9 cellular contexts compared by ENCODE assay signal in genomic region chr5:156934450-156935211, GRCh38. TPM values are rescaled to one million over a fixed set of nuclear protein-coding genes. Genes with fewer than 3 reads are reported as not detected.
DNase-seq lines count a peak whose midpoint lies in the region; ATAC-seq and TF ChIP-seq lines count a peak whose summit lies in the region.
"Had no signal": no experiment of that assay in that cellular context is flagged by ENCODE, and none has a peak within 500 bp of the region (broad histone marks: within the 10 kb centered on the region; RNA-seq: fewer than 3 reads in every experiment).

No MANE protein-coding gene starts in this region.

- ATAC-seq in HG03457 (IDR thresholded peaks at IDR 0.05; ENCODE audit: unreplicated experiment) = no peak

- peak; percentile 10 for DNase-seq in AG08395 (ENCODE audit: low spot score)
- DNase-seq in activated T-cell treated with anti-CD3 and anti-CD28 coated beads for 4 hours = peak; percentile 31
- DNase-seq in head of caudate nucleus = peak in 38 of 42 donors; percentile 12 to 66 (median 34)
- peak; percentile 44 to 53 for DNase-seq in stimulated activated CD4-positive, alpha-beta T cell treated with anti-CD3 and anti-CD28 coated beads, Interleukin-2, amount 100 ng/mL, for 48 hours
- no peak for DNase-seq in mesenteric fat pad (ENCODE audit: low spot score)

- no peak overlapping the region for H3K4me3 ChIP-seq in GM12875 (ENCODE audit: low read depth, low read length)

- peak; percentile 76 for TF ChIP-seq CTCF in GM12875 (IDR thresholded peaks at IDR 0.05; ENCODE audit: borderline replicate concordance, insufficient read depth, low read depth, low read length)
- peak; percentile 30; the same call in 1 of the 2 replicates for TF ChIP-seq CTCF in LNCAP (IDR thresholded peaks at IDR 0.05)

- intact Hi-C loops in head of caudate nucleus (cut with DNase I) = no loop called here

RNA-seq across cellular contexts. Expression of gene TIMD4, which starts 28.4 kb away (rescaled TPM):
- total RNA-seq in mesenteric fat pad = not detected
- total RNA-seq: fibroblast of villous mesenchyme had no signal
